8 cellular contexts compared by ENCODE assay signal in genomic region chr4:9131420-9131819, GRCh38. TPM values are rescaled to one million over a fixed set of nuclear protein-coding genes. Genes with fewer than 3 reads are reported as not detected.
DNase-seq lines count a peak whose midpoint lies in the region; TF ChIP-seq lines count a peak whose summit lies in the region.
"Not testable (repeated sequence)": the region's sequence is repeated elsewhere in the genome, so short reads cannot be mapped to it uniquely, and the experiment has no call there.
"Had no signal": no experiment of that assay in that cellular context is flagged by ENCODE, and none has a peak within 500 bp of the region (broad histone marks: within the 10 kb centered on the region; RNA-seq: fewer than 3 reads in every experiment).

No MANE protein-coding gene starts in this region.

- H3K27me3 ChIP-seq in SK-N-SH (ENCODE audit: insufficient read depth) = not testable (repeated sequence)

- H3K4me2 ChIP-seq in SK-N-SH = peak overlapping the region; percentile 15; the same call in 1 of the 2 replicates

- not testable (repeated sequence) for TF ChIP-seq EP300 in SK-N-SH (IDR thresholded peaks at IDR 0.05; ENCODE audit: borderline replicate concordance in 1 of 2, low read depth in 1 of 2, low read length in 1 of 2)

- peak; percentile 79 for DNase-seq in EH (ENCODE audit: low read depth)
- DNase-seq in HK-2 (ENCODE audit: unreplicated experiment) = peak; percentile 29
- DNase-seq in SK-N-SH = not testable (repeated sequence)
- peak; percentile 75 for DNase-seq in astrocyte of the spinal cord (ENCODE audit: low read depth, low spot score)
- DNase-seq in fibroblast of peridontal ligament (ENCODE audit: extremely low read depth) = peak; percentile 4
- DNase-seq in islet precursor cell = peak; percentile 52
- DNase-seq in skeletal muscle cell (ENCODE audit: low read depth) = peak; percentile 74

- H3K27ac ChIP-seq in SK-N-SH (ENCODE audit: low read depth in 2 of 2, low read length in 1 of 2) = not testable (repeated sequence)

- not testable (repeated sequence) for TF ChIP-seq RAD21 in SK-N-SH (IDR thresholded peaks at IDR 0.05; ENCODE audit: low read length)

- not testable (repeated sequence) for H3K79me2 ChIP-seq in SK-N-SH (ENCODE audit: insufficient read depth)

- WGBS in SK-N-SH (ENCODE audit: low lambda C conversion rate) = 11% methylated on average over 7 of the region's 7 CpGs

- not testable (repeated sequence) for H3K9me2 ChIP-seq in SK-N-SH

- not testable (repeated sequence) for H3K9ac ChIP-seq in SK-N-SH

- not testable (repeated sequence) for TF ChIP-seq CTCF in SK-N-SH (IDR thresholded peaks at IDR 0.05); astrocyte of the spinal cord (IDR thresholded peaks at IDR 0.05; ENCODE audit: low read depth, low read length)

- H2AFZ ChIP-seq in SK-N-SH (ENCODE audit: low read depth) = not testable (repeated sequence)

- POLR2A ChIA-PET in SK-N-SH (lab: Yijun Ruan, JAX) = not testable (repeated sequence)

- H4K20me1 ChIP-seq in SK-N-SH (ENCODE audit: insufficient read depth) = not testable (repeated sequence)

- not testable (repeated sequence) for H3K4me3 ChIP-seq in SK-N-SH (ENCODE audit: low read depth in 2 of 2, low read length in 1 of 2); astrocyte of the spinal cord (ENCODE audit: low read depth, low read length); skeletal muscle cell (ENCODE audit: low read depth, low read length)

- not testable (repeated sequence) for H3K4me1 ChIP-seq in SK-N-SH (ENCODE audit: control insufficient read depth in 1 of 2, insufficient read depth in 2 of 2, low read depth in 1 of 2, low read length in 1 of 2)

- not testable (repeated sequence) for H3K36me3 ChIP-seq in SK-N-SH (replicated peaks in 1 of 2; ENCODE audit: control insufficient read depth in 1 of 2, insufficient read depth in 2 of 2, low read length in 1 of 2)

- CTCF ChIA-PET in SK-N-SH (lab: Yijun Ruan, JAX) = not testable (repeated sequence)

- not testable (repeated sequence) for H3F3A ChIP-seq in SK-N-SH (replicated peaks; ENCODE audit: insufficient read depth)

- in situ Hi-C loops in astrocyte of the spinal cord (cut with HindIII; ENCODE audit: low sequenced_read_pairs) = not testable (repeated sequence)

- not testable (repeated sequence) for H3K9me3 ChIP-seq in SK-N-SH

RNA-seq across cellular contexts. Expression of gene FAM90A26, which starts 38.8 kb away (rescaled TPM):
- not detected in 2 replicates for polyA plus RNA-seq in SK-N-SH (2012; rRNA removed)
- polyA plus RNA-seq in SK-N-SH (2012; cell fraction: cytosol; rRNA removed) = not detected in 2 replicates
- polyA plus RNA-seq in SK-N-SH (2012; cell fraction: nucleus; rRNA removed) = not detected in 2 replicates
- polyA plus RNA-seq: H1 had no signal
